8 cellular contexts compared by ENCODE assay signal in genomic region chr7:157273208-157274202, GRCh38.
DNase-seq lines count a peak whose midpoint lies in the region; ATAC-seq lines count a peak whose summit lies in the region.

No MANE protein-coding gene starts in this region.

- H3K9ac ChIP-seq in BLaER1 treated with 17β-estradiol and CSF1 and Interleukin-3, amounts not matched to agents 10 nM and 100 nM = peak overlapping the region in 5 of 11 experiments; percentile 21 to 56 (median 34); a peak in 6 of 22 replicates

- H3K27ac ChIP-seq in BLaER1 treated with 17β-estradiol and CSF1 and Interleukin-3, amounts not matched to agents 10 nM and 100 nM = peak overlapping the region in 10 of 11 experiments; percentile 23 to 98 (median 66); a peak in 14 of 22 replicates
- H3K27ac ChIP-seq in epithelial cell of prostate = peak overlapping the region; percentile 74
- H3K27ac ChIP-seq in naive thymus-derived CD4-positive, alpha-beta T cell (ENCODE audit: low read depth, low read length) = no peak overlapping the region

- no peaks in the 10 kb centered on the region for H3K9me3 Mint-ChIP-seq in activated CD8-positive, alpha-beta memory T cell treated with anti-CD3 and anti-CD28 coated beads, Interleukin-2, amount 10 ng/mL, durations not matched to agents 7 days and 5 days (ENCODE audit: low read depth)
- H3K9me3 Mint-ChIP-seq in naive thymus-derived CD4-positive, alpha-beta T cell = no peaks in the 10 kb centered on the region

- POLR2A ChIA-PET in naive thymus-derived CD4-positive, alpha-beta T cell (lab: Charles Lee) = interaction anchor here (0.5 kb wide), 1 partner anchor 21 kb away, joined by 9 read pairs; no protein-coding TSS in a partner anchor

- DNase-seq in NCI-H774 (lab: John Stamatoyannopoulos, UW) (peak; percentile 32), epithelial cell of prostate (ENCODE audit: low read depth, low spot score) (no peak)
- DNase-seq in activated CD8-positive, alpha-beta memory T cell treated with anti-CD3 and anti-CD28 coated beads, Interleukin-2, amount 10 ng/mL, durations not matched to agents 7 days and 5 days = peak; percentile 68
- peak; percentile 17 to 66 (median 50) for DNase-seq in naive thymus-derived CD4-positive, alpha-beta T cell
- DNase-seq in stimulated activated CD8-positive, alpha-beta memory T cell treated with anti-CD3 and anti-CD28 coated beads, Interleukin-7, amount 100 ng/mL, for 48 hours (ENCODE audit: extremely low read depth in 1 of 2, low read depth in 1 of 2) = peak; percentile 20 to 34

- peaks cover 10% of the 10 kb centered on the region for H3K36me3 Mint-ChIP-seq in activated CD8-positive, alpha-beta memory T cell treated with anti-CD3 and anti-CD28 coated beads, Interleukin-2, amount 10 ng/mL, durations not matched to agents 7 days and 5 days
- peaks cover 0 to 7% (median 3%) of the 10 kb centered on the region in 5 donors for H3K36me3 Mint-ChIP-seq in naive thymus-derived CD4-positive, alpha-beta T cell

- H3K9me3 ChIP-seq in BLaER1 treated with 17β-estradiol and CSF1 and Interleukin-3, amounts not matched to agents 10 nM and 100 nM (replicated peaks in 1 of 11) = no peaks in the 10 kb centered on the region
- no peaks in the 10 kb centered on the region for H3K9me3 ChIP-seq in naive thymus-derived CD4-positive, alpha-beta T cell (ENCODE audit: control insufficient read depth in 2 of 3, low read length in 3 of 3)

- H3K4me3 Mint-ChIP-seq in activated CD8-positive, alpha-beta memory T cell treated with anti-CD3 and anti-CD28 coated beads, Interleukin-2, amount 10 ng/mL, durations not matched to agents 7 days and 5 days = no peak overlapping the region
- H3K4me3 Mint-ChIP-seq in naive thymus-derived CD4-positive, alpha-beta T cell = peak overlapping the region in 1 of 10 donors; percentile 25

- peaks cover 45 to 87% (median 79%) of the 10 kb centered on the region in 10 experiments for H3K4me1 ChIP-seq in BLaER1 treated with 17β-estradiol and CSF1 and Interleukin-3, amounts not matched to agents 10 nM and 100 nM
- H3K4me1 ChIP-seq in naive thymus-derived CD4-positive, alpha-beta T cell (ENCODE audit: control insufficient read depth in 2 of 2, insufficient read depth in 2 of 2, low read length in 2 of 2) = peaks cover 6 to 14% of the 10 kb centered on the region in 2 donors

- no peak overlapping the region for H3K27ac Mint-ChIP-seq in activated CD8-positive, alpha-beta memory T cell treated with anti-CD3 and anti-CD28 coated beads, Interleukin-2, amount 10 ng/mL, durations not matched to agents 7 days and 5 days
- H3K27ac Mint-ChIP-seq in naive thymus-derived CD4-positive, alpha-beta T cell = peak overlapping the region in 5 of 9 donors; percentile 16 to 81 (median 69)

- H4K20me1 ChIP-seq in BLaER1 treated with 17β-estradiol and CSF1 and Interleukin-3, amounts not matched to agents 10 nM and 100 nM = peaks cover 0 to 13% (median 0%) of the 10 kb centered on the region in 11 experiments; a peak in 1 of 22 replicates

- ATAC-seq in GM19043 (IDR thresholded peaks at IDR 0.05; ENCODE audit: low read depth, unreplicated experiment) (peak; percentile 82), HG03342 (IDR thresholded peaks at IDR 0.05; ENCODE audit: unreplicated experiment) (peak; percentile 75)
- ATAC-seq in activated CD8-positive, alpha-beta memory T cell treated with anti-CD3 and anti-CD28 coated beads, Interleukin-2, amount 10 ng/mL, durations not matched to agents 7 days and 5 days = peak; percentile 63
- ATAC-seq in naive thymus-derived CD4-positive, alpha-beta T cell = peak; percentile 84

- H3K27me3 ChIP-seq in BLaER1 treated with 17β-estradiol and CSF1 and Interleukin-3, amounts not matched to agents 10 nM and 100 nM = no peaks in the 10 kb centered on the region
- no peaks in the 10 kb centered on the region for H3K27me3 ChIP-seq in naive thymus-derived CD4-positive, alpha-beta T cell (ENCODE audit: control insufficient read depth in 2 of 2, insufficient read depth in 2 of 2, low read length in 2 of 2)

- H3K4me2 ChIP-seq in BLaER1 treated with 17β-estradiol and CSF1 and Interleukin-3, amounts not matched to agents 10 nM and 100 nM = peak overlapping the region in 10 of 11 experiments; percentile 21 to 98 (median 92); a peak in 17 of 22 replicates

- H3K27me3 Mint-ChIP-seq in activated CD8-positive, alpha-beta memory T cell treated with anti-CD3 and anti-CD28 coated beads, Interleukin-2, amount 10 ng/mL, durations not matched to agents 7 days and 5 days = no peaks in the 10 kb centered on the region
- H3K27me3 Mint-ChIP-seq in naive thymus-derived CD4-positive, alpha-beta T cell = peaks cover 0 to 4% (median 0%) of the 10 kb centered on the region in 5 donors

- peaks cover 17 to 28% (median 25%) of the 10 kb centered on the region in 11 experiments for H3K36me3 ChIP-seq in BLaER1 treated with 17β-estradiol and CSF1 and Interleukin-3, amounts not matched to agents 10 nM and 100 nM
- peaks cover 0 to 23% (median 0%) of the 10 kb centered on the region in 3 experiments for H3K36me3 ChIP-seq in naive thymus-derived CD4-positive, alpha-beta T cell (ENCODE audit: control insufficient read depth in 2 of 3, insufficient read depth in 3 of 3, low read length in 3 of 3)

- peaks cover 31% of the 10 kb centered on the region for H3K4me1 Mint-ChIP-seq in activated CD8-positive, alpha-beta memory T cell treated with anti-CD3 and anti-CD28 coated beads, Interleukin-2, amount 10 ng/mL, durations not matched to agents 7 days and 5 days
- H3K4me1 Mint-ChIP-seq in naive thymus-derived CD4-positive, alpha-beta T cell = peaks cover 0 to 26% (median 13%) of the 10 kb centered on the region in 7 donors

- H3K4me3 ChIP-seq in BLaER1 treated with 17β-estradiol and CSF1 and Interleukin-3, amounts not matched to agents 10 nM and 100 nM = no peak overlapping the region
- H3K4me3 ChIP-seq in naive thymus-derived CD4-positive, alpha-beta T cell (ENCODE audit: low read length) = no peak overlapping the region

- CTCF ChIA-PET in activated CD8-positive, alpha-beta memory T cell treated with anti-CD3 and anti-CD28 coated beads, Interleukin-2, amount 10 ng/mL, durations not matched to agents 7 days and 5 days (lab: Charles Lee) = interaction anchor here (0.6 to 3.7 kb wide), 26 partner anchors 12 to 325 kb away, joined by 3 to 18 read pairs (median 4); no protein-coding TSS in a partner anchor
- CTCF ChIA-PET in naive thymus-derived CD4-positive, alpha-beta T cell (lab: Charles Lee) = interaction anchor here (0.5 to 1.5 kb wide), 5 partner anchors 12 to 100 kb away, joined by 3 to 6 read pairs (median 3); no protein-coding TSS in a partner anchor

- intact Hi-C loops in naive thymus-derived CD4-positive, alpha-beta T cell (cut with micrococcal nuclease) = loop anchor here (1.0 to 2.0 kb wide), 6 partner anchors 29 to 1476 kb away; partner anchors contain the start of gene NOM1 (in 1 of the 2)
